ENCODE assay signal across 1 cellular context in genomic region chr10:11699546-11700097, GRCh38.
A peak's percentile ranks its signal among the peaks of the same experiment; 100 is the strongest.
TF ChIP-seq lines count a peak whose summit lies in the region.

No MANE protein-coding gene starts in this region.

TF ChIP-seq in HepG2, 621 proteins besides CTCF, POLR2A, EP300 and RAD21 (continued from another document and continues in another):
- TF ChIP-seq ZBTB10 (CRISPR knock-in tag; IDR thresholded peaks at IDR 0.05; ENCODE audit: borderline replicate concordance) (no peak; the same call in 1 of the 2 replicates), SMAD9 (CRISPR knock-in tag; IDR thresholded peaks at IDR 0.05) (no peak), ZNF781 (CRISPR knock-in tag; IDR thresholded peaks at IDR 0.05; ENCODE audit: borderline replicate concordance, not compliant biosample characterization) (peak; percentile 82), ATRX (CRISPR knock-in tag; IDR thresholded peaks at IDR 0.05; ENCODE audit: borderline replicate concordance) (no peak), ZNF543 (CRISPR knock-in tag; IDR thresholded peaks at IDR 0.05) (0 out of 2 replicates have a peak, but pooled peaks have one; percentile 28), U2AF2 (IDR thresholded peaks at IDR 0.05; ENCODE audit: low read depth, low read length) (no peak), ZNF318 (CRISPR knock-in tag; IDR thresholded peaks at IDR 0.05) (no peak), ZMYM3 (CRISPR knock-in tag; IDR thresholded peaks at IDR 0.05) (peak; percentile 99), HNF4G (IDR thresholded peaks at IDR 0.05; ENCODE audit: borderline replicate concordance, low read depth, low read length) (peak; percentile 67), HNF4G (CRISPR knock-in tag; IDR thresholded peaks at IDR 0.05; ENCODE audit: borderline replicate concordance, low read depth) (peak; percentile 68; the same call in 1 of the 2 replicates), TBX3 (IDR thresholded peaks at IDR 0.05; ENCODE audit: borderline replicate concordance) (peak; percentile 69; the same call in 1 of the 2 replicates), FOXO4 (CRISPR knock-in tag; conservative IDR thresholded peaks at IDR 0.05) (no peak), KIAA2018 (CRISPR knock-in tag; IDR thresholded peaks at IDR 0.05; ENCODE audit: borderline replicate concordance) (no peak), GPN1 (CRISPR knock-in tag; IDR thresholded peaks at IDR 0.05; ENCODE audit: borderline replicate concordance) (no peak), MTERF4 (CRISPR knock-in tag; IDR thresholded peaks at IDR 0.05) (no peak), ZNF740 (CRISPR knock-in tag; IDR thresholded peaks at IDR 0.05) (no peak), FOSL1 (CRISPR knock-in tag; IDR thresholded peaks at IDR 0.05; ENCODE audit: borderline replicate concordance) (no peak), ZNF556 (CRISPR knock-in tag; IDR thresholded peaks at IDR 0.05; ENCODE audit: borderline replicate concordance) (peak; percentile 74; the same call in 1 of the 2 replicates), ZNF512B (CRISPR knock-in tag; IDR thresholded peaks at IDR 0.05; ENCODE audit: borderline replicate concordance) (peak; percentile 79; the same call in 1 of the 2 replicates), MYC (CRISPR knock-in tag; IDR thresholded peaks at IDR 0.05; ENCODE audit: borderline replicate concordance) (peak; percentile 96), ZBTB7A (CRISPR knock-in tag; IDR thresholded peaks at IDR 0.05) (0 out of 2 replicates have a peak, but pooled peaks have one; percentile 59), LBX2 (CRISPR knock-in tag; IDR thresholded peaks at IDR 0.05; ENCODE audit: borderline replicate concordance) (no peak), SRSF1 (optimal IDR thresholded peaks at IDR 0.05; ENCODE audit: low read depth, low read length) (no peak), FOXM1 (CRISPR knock-in tag; IDR thresholded peaks at IDR 0.05) (no peak), NPAS2 (CRISPR knock-in tag; IDR thresholded peaks at IDR 0.05; ENCODE audit: borderline replicate concordance) (no peak)
